In genomic region chr2:71856709-71857525, GRCh38 we compare ENCODE assay signal across 13 cellular contexts.
DNase-seq lines count a peak whose midpoint lies in the region; ATAC-seq, FAIRE-seq and TF ChIP-seq lines count a peak whose summit lies in the region.
"Had no signal": no experiment of that assay in that cellular context is flagged by ENCODE, and none has a peak within 500 bp of the region (broad histone marks: within the 10 kb centered on the region; RNA-seq: fewer than 3 reads in every experiment).

No MANE protein-coding gene starts in this region.

- no peaks in the 10 kb centered on the region for H3K9me3 ChIP-seq in K562 (replicated peaks; ENCODE audit: control insufficient read depth, insufficient read depth, low read depth, low read length)
- H3K9me3 ChIP-seq in right lobe of liver: no peaks in the 10 kb centered on the region

- no peaks in the 10 kb centered on the region; the same call in 1 of the 2 replicates for H4K20me1 ChIP-seq in K562 (replicated peaks; ENCODE audit: control insufficient read depth, insufficient read depth, low read length)

- TF ChIP-seq POLR2A in K562 (conservative IDR thresholded peaks at IDR 0.05) (no peak), right lobe of liver (IDR thresholded peaks at IDR 0.05) (no peak)

- H3K4me3 Mint-ChIP-seq in activated CD4-positive, alpha-beta T cell treated with anti-CD3 and anti-CD28 coated beads for 36 hours: no peak overlapping the region
- H3K4me3 Mint-ChIP-seq: type B pancreatic cell had no signal

- no peak for TF ChIP-seq EP300 in K562 (IDR thresholded peaks at IDR 0.05; ENCODE audit: low read length)

- H3K27me3 ChIP-seq in K562 (ENCODE audit: control insufficient read depth in 2 of 2, insufficient read depth in 2 of 2, low read length in 2 of 2) (peaks cover 0 to 34% of the 10 kb centered on the region in 2 experiments; a peak in 3 of 5 replicates), right lobe of liver (no peaks in the 10 kb centered on the region)

- BruUV-seq in K562 (replicated peaks; lab: Mats Ljungman, UMichigan): no TSS peak

- H3K27me3 Mint-ChIP-seq in activated CD4-positive, alpha-beta T cell treated with anti-CD3 and anti-CD28 coated beads for 36 hours: peaks cover 4% of the 10 kb centered on the region

- no peaks in the 10 kb centered on the region for H3K4me1 Mint-ChIP-seq in activated CD4-positive, alpha-beta T cell treated with anti-CD3 and anti-CD28 coated beads for 36 hours

- no peak overlapping the region for H3K9ac ChIP-seq in K562 (ENCODE audit: insufficient read depth in 1 of 2, low read depth in 2 of 2, low read length in 2 of 2)

- peaks cover 0 to 5% of the 10 kb centered on the region in 2 experiments; a peak in 1 of 5 replicates for H3K4me1 ChIP-seq in K562 (replicated peaks in 1 of 2; ENCODE audit: control insufficient read depth in 2 of 2, insufficient read depth in 2 of 2, low read length in 2 of 2)
- no peaks in the 10 kb centered on the region for H3K4me1 ChIP-seq in right lobe of liver

- no peak overlapping the region for H3K4me3 ChIP-seq in K562
- no peak overlapping the region for H3K4me3 ChIP-seq in right lobe of liver

- H2AFZ ChIP-seq in K562 (ENCODE audit: low read depth, low read length): no peak overlapping the region

- DNase-seq in activated CD4-positive, alpha-beta T cell treated with anti-CD3 and anti-CD28 coated beads for 36 hours: peak; percentile 31
- DNase-seq in activated CD4-positive, alpha-beta T cell treated with anti-CD3 and anti-CD28 coated beads, Interleukin-2, amount 50 U/mL, for 4 hours: no peak
- peak; percentile 5 for DNase-seq in NAMALWA (ENCODE audit: low spot score)
- no peak for DNase-seq in K562 (ENCODE audit: extremely low read depth in 1 of 4, low spot score in 3 of 4)
- no peak for DNase-seq in right lobe of liver
- DNase-seq in NCI-H2227 treated with DMSO at 0.1 percent for 48 hours (lab: John Stamatoyannopoulos, UW): no peak
- DNase-seq: activated CD4-positive, CD25-positive, alpha-beta regulatory T cell treated with anti-CD3 and anti-CD28 coated beads, Interleukin-2, amount 50 U/mL, for 72 hours; activated naive CD4-positive, alpha-beta T cell; MV-4-11; NCI-H524 treated with DMSO at 0.1 percent for 48 hours had no signal

- in situ Hi-C loops in K562 (cut with MboI): no loop called here

- no peak overlapping the region for H3K27ac Mint-ChIP-seq in activated CD4-positive, alpha-beta T cell treated with anti-CD3 and anti-CD28 coated beads for 36 hours
- H3K27ac Mint-ChIP-seq: type B pancreatic cell had no signal

- intact Hi-C loops in activated CD4-positive, alpha-beta T cell treated with anti-CD3 and anti-CD28 coated beads for 36 hours (cut with DNase I, micrococcal nuclease): no loop called here
- intact Hi-C loops in K562 (cut with micrococcal nuclease) (no loop called here), right lobe of liver (cut with DNase I) (no loop called here)

- no peak for ATAC-seq in activated CD4-positive, alpha-beta T cell treated with anti-CD3 and anti-CD28 coated beads for 36 hours
- ATAC-seq in K562 (no peak), right lobe of liver (peak; percentile 22 to 49 (median 32)), HG03025 (IDR thresholded peaks at IDR 0.05; ENCODE audit: low FRiP score, unreplicated experiment) (no peak), HG02678 (IDR thresholded peaks at IDR 0.05; ENCODE audit: unreplicated experiment) (no peak)

- H3K9me3 Mint-ChIP-seq in activated CD4-positive, alpha-beta T cell treated with anti-CD3 and anti-CD28 coated beads for 36 hours (ENCODE audit: low read depth): peaks cover 7% of the 10 kb centered on the region

- H3K4me2 ChIP-seq in K562 (ENCODE audit: insufficient read depth, low read length): no peak overlapping the region

- H3K36me3 Mint-ChIP-seq in activated CD4-positive, alpha-beta T cell treated with anti-CD3 and anti-CD28 coated beads for 36 hours (ENCODE audit: low read depth): no peaks in the 10 kb centered on the region
- H3K36me3 Mint-ChIP-seq: type B pancreatic cell had no signal

- H3K36me3 ChIP-seq in K562 (ENCODE audit: control insufficient read depth, insufficient read depth, low read length) (no peaks in the 10 kb centered on the region), right lobe of liver (no peaks in the 10 kb centered on the region)

- no peak for TF ChIP-seq RAD21 in K562 (CRISPR knock-in tag; conservative IDR thresholded peaks at IDR 0.05 in 1 of 2, IDR thresholded peaks at IDR 0.05 in 1 of 2)

- CTCF ChIA-PET in activated CD4-positive, alpha-beta T cell treated with anti-CD3 and anti-CD28 coated beads for 36 hours (lab: Charles Lee): interaction anchor here (0.5 kb wide), 2 partner anchors 10 to 102 kb away, joined by 3 to 4 read pairs; no protein-coding TSS in a partner anchor
- CTCF ChIA-PET in K562 (lab: Yijun Ruan, JAX; ENCODE audit: low intra/inter-chr PET ratio): no interaction called here

- 1% methylated on average over 10 of the region's 10 CpGs for WGBS in K562 (ENCODE audit: insufficient coverage, low coverage, missing lambda C conversion rate)
- 48% methylated on average over 9 of the region's 10 CpGs for WGBS in right lobe of liver (ENCODE audit: insufficient coverage, low coverage, low lambda C conversion rate, missing lambda C conversion rate)

- no peak for FAIRE-seq in K562 (lab: Jason Lieb, UNC)

- POLR2A ChIA-PET in activated CD4-positive, alpha-beta T cell treated with anti-CD3 and anti-CD28 coated beads for 36 hours (lab: Charles Lee): no interaction called here
- POLR2A ChIA-PET in K562 (lab: Yijun Ruan, JAX): no interaction called here

- no peaks in the 10 kb centered on the region for H3K79me2 ChIP-seq in K562 (ENCODE audit: control insufficient read depth, insufficient read depth, low read length)

- TF ChIP-seq CTCF in K562 (IDR thresholded peaks at IDR 0.05 in 2 of 3, conservative IDR thresholded peaks at IDR 0.05 in 1 of 3; ENCODE audit: insufficient read depth in 2 of 3, low read depth in 1 of 3, low read length in 3 of 3): no peak
- TF ChIP-seq CTCF in right lobe of liver (IDR thresholded peaks at IDR 0.05): no peak

- no peaks in the 10 kb centered on the region for H3K9me1 ChIP-seq in K562 (ENCODE audit: control insufficient read depth, insufficient read depth, low read length)

- H3K27ac ChIP-seq in K562 (ENCODE audit: extremely low read depth, low read depth, low read length) (no peak overlapping the region), right lobe of liver (no peak overlapping the region)

TF ChIP-seq in K562, 482 proteins besides CTCF, POLR2A, EP300 and RAD21:
- TF ChIP-seq ZBTB26 (CRISPR knock-in tag; IDR thresholded peaks at IDR 0.05) (no peak), EHMT2 (IDR thresholded peaks at IDR 0.05) (peak; percentile 54; the same call in 1 of the 2 replicates), ZNF232 (CRISPR knock-in tag; IDR thresholded peaks at IDR 0.05) (no peak), REST (CRISPR knock-in tag; IDR thresholded peaks at IDR 0.05; ENCODE audit: low read depth) (peak; percentile 74), E2F3 (CRISPR knock-in tag; IDR thresholded peaks at IDR 0.05) (no peak), CTBP1 (IDR thresholded peaks at IDR 0.05; ENCODE audit: borderline replicate concordance) (no peak)
- TF ChIP-seq, protein P1, sequence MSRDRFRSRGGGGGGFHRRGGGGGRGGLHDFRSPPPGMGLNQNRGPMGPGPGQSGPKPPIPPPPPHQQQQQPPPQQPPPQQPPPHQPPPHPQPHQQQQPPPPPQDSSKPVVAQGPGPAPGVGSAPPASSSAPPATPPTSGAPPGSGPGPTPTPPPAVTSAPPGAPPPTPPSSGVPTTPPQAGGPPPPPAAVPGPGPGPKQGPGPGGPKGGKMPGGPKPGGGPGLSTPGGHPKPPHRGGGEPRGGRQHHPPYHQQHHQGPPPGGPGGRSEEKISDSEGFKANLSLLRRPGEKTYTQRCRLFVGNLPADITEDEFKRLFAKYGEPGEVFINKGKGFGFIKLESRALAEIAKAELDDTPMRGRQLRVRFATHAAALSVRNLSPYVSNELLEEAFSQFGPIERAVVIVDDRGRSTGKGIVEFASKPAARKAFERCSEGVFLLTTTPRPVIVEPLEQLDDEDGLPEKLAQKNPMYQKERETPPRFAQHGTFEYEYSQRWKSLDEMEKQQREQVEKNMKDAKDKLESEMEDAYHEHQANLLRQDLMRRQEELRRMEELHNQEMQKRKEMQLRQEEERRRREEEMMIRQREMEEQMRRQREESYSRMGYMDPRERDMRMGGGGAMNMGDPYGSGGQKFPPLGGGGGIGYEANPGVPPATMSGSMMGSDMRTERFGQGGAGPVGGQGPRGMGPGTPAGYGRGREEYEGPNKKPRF (IDR thresholded peaks at IDR 0.05; ENCODE audit: low read depth, low read length): no peak

Comparison
In these comparisons a context has a peak if more than half of its experiments do, and no peak if none do; other contexts are left out.
1. DNase-seq: peak in activated CD4-positive, alpha-beta T cell treated with anti-CD3 and anti-CD28 coated beads for 36 hours (single experiment) and NAMALWA (single experiment); none in activated CD4-positive, alpha-beta T cell treated with anti-CD3 and anti-CD28 coated beads, Interleukin-2, amount 50 U/mL, for 4 hours (0 of 2), K562 (0 of 4), right lobe of liver (0 of 3) and NCI-H2227 treated with DMSO at 0.1 percent for 48 hours (single experiment).
2. ATAC-seq: peak in right lobe of liver (4 of 4); none in activated CD4-positive, alpha-beta T cell treated with anti-CD3 and anti-CD28 coated beads for 36 hours (single experiment), K562 (single experiment), HG03025 (single experiment) and HG02678 (single experiment).